Comparison of ENCODE assay signal across 10 cellular contexts in the genomic region with DNA sequence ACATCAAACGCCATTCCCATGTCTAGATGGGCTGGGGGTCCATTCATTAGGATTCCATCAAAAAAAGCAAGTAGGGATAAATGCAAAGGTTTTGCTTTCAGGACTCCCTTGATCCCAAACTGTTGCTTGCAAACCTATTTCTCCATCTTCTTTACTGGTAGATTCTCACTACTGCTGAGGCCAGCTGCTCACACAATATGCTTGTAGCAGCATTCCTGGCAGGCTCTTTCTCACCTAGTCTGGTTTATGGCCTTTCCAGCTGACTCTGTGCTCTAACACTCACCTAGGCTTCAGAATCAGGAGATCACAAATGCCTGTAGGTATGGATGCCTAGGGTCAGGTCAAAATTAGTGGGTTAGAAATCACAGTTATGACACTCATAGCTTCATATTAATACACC.
"Had no signal": no experiment of that assay in that cellular context is flagged by ENCODE, and none has a peak within 500 bp of the region (broad histone marks: within the 10 kb centered on the region; RNA-seq: fewer than 3 reads in every experiment).

No MANE protein-coding gene starts in this region.

- H3K27me3 Mint-ChIP-seq: IgD-negative memory B cell had no signal

- H3K36me3 Mint-ChIP-seq: IgD-negative memory B cell had no signal

- H3K4me3 Mint-ChIP-seq: HFFc6, IgD-negative memory B cell had no signal

- DNase-seq: GM23248, GOT3, H7, HFFc6, KBM-7 had no signal

- H3K9ac ChIP-seq: GM23248 had no signal

- H3K4me3 ChIP-seq: GM23248, HAP-1 had no signal

- ATAC-seq: HCT116, HepG2 had no signal

- H3K36me3 ChIP-seq: HAP-1 had no signal

- H3K4me1 Mint-ChIP-seq: IgD-negative memory B cell had no signal

- H3K4me1 ChIP-seq: HAP-1 had no signal

- H3K27ac Mint-ChIP-seq: HFFc6 had no signal

- H3K27ac ChIP-seq: GM23248, HL-60 had no signal
